ENCODE assay signal across 1 cellular context in the genomic region with DNA sequence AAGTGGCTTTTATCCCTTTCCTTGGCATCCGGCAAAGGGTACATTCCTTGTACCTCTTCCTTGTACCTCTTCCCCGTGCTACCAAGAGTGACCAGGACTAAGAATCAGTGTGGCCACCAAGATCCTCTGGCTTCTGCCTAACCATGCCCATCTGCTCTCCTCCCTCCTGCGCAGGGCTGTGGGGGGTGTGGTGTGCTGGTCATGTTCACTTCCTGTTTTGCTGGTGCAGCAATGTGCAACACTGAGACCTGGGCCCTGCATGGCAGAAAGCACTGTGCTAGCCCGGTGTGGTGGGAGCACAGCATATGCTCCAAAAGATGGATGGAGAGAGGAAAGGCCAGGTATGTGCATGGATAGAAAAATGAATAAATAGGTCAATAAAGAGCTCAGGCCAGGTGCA.
A peak's percentile ranks its signal among the peaks of the same experiment; 100 is the strongest.
TF ChIP-seq lines count a peak whose summit lies in the region.

No MANE protein-coding gene starts in this region.

TF ChIP-seq in GM12878, 131 proteins besides CTCF, POLR2A, EP300 and RAD21 (continued from another document):
- peak; percentile 86; the same call in 1 of the 2 replicates for TF ChIP-seq SPI1 (IDR thresholded peaks at IDR 0.05; ENCODE audit: borderline replicate concordance, insufficient read depth, low read depth, low read length)
TF ChIP-seq in GM12878: peak in this region for 1.
